27 cellular contexts compared by ENCODE assay signal in genomic region chrX:103710609-103711008, GRCh38. TPM values are rescaled to one million over a fixed set of nuclear protein-coding genes. Genes with fewer than 3 reads are reported as not detected.
DNase-seq lines count a peak whose midpoint lies in the region; ATAC-seq, FAIRE-seq and TF ChIP-seq lines count a peak whose summit lies in the region.
"Had no signal": no experiment of that assay in that cellular context is flagged by ENCODE, and none has a peak within 500 bp of the region (broad histone marks: within the 10 kb centered on the region; RNA-seq: fewer than 3 reads in every experiment).

A gene with protein sequence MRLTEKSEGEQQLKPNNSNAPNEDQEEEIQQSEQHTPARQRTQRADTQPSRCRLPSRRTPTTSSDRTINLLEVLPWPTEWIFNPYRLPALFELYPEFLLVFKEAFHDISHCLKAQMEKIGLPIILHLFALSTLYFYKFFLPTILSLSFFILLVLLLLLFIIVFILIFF (plus strand): TSS chrX:103710909. CDS start chrX:103712259, 1,350 bp downstream.

- H4K8ac ChIP-seq in H9 (replicated peaks; ENCODE audit: insufficient read length, low read depth, low read length) = no peak within 1 kb of the TSS

- H3K9me3 ChIP-seq in H9 (ENCODE audit: control insufficient read depth, low read depth, low read length) (no peaks in the 10 kb centered on the region), iPS-18a (ENCODE audit: control insufficient read depth, low read depth, low read length) (no peaks in the 10 kb centered on the region), osteoblast (ENCODE audit: low read depth, low read length) (no peaks in the 10 kb centered on the region)
- H3K9me3 ChIP-seq: A549, SJCRH30 had no signal

- H3K79me2 ChIP-seq in H9 (ENCODE audit: insufficient read depth, low read length) = no peaks in the 10 kb centered on the region
- no peaks in the 10 kb centered on the region for H3K79me2 ChIP-seq in osteoblast (ENCODE audit: insufficient read depth, low read length)

- H3T11ph ChIP-seq in H9 (ENCODE audit: low read length) = no peak within 1 kb of the TSS

- TF ChIP-seq POLR2A in GM12891 (IDR thresholded peaks at IDR 0.05; ENCODE audit: low read depth, low read length) = no peak

- no peak for ATAC-seq in HG03442 (IDR thresholded peaks at IDR 0.05; ENCODE audit: unreplicated experiment)

- no peaks in the 10 kb centered on the region for H3K79me1 ChIP-seq in H9 (ENCODE audit: insufficient read depth, low read depth, low read length, poor library complexity, severe bottlenecking)

- H3K9me3 Mint-ChIP-seq in H9 = peaks cover 0 to 40% of the 10 kb centered on the region in 2 experiments; a peak in 2 of 5 replicates
- H3K9me3 Mint-ChIP-seq: CD14-positive monocyte, HFFc6 had no signal

- no peak within 1 kb of the TSS for H2BK15ac ChIP-seq in H9 (ENCODE audit: low read depth, low read length)

- H2AFZ ChIP-seq in H9 (ENCODE audit: low read length) = no peak within 1 kb of the TSS
- peak within 1 kb of the TSS; percentile 22 for H2AFZ ChIP-seq in osteoblast (ENCODE audit: low read length)

- H2BK20ac ChIP-seq in H9 (ENCODE audit: low read depth, low read length, poor library complexity, severe bottlenecking) = no peak within 1 kb of the TSS

- H3K27ac Mint-ChIP-seq in H9 = peak within 1 kb of the TSS; percentile 41 to 64 (median 50)
- H3K27ac Mint-ChIP-seq: B cell, HFFc6 had no signal

- H4K5ac ChIP-seq in H9 (ENCODE audit: insufficient read length, low read depth, low read length) = no peak within 1 kb of the TSS

- no peak within 1 kb of the TSS for H4K91ac ChIP-seq in H9 (ENCODE audit: insufficient read length, low read depth, low read length)

- no peak within 1 kb of the TSS for H3K9ac ChIP-seq in H9 (ENCODE audit: extremely low read depth, insufficient read length, low read length)
- peak within 1 kb of the TSS; percentile 42 for H3K9ac ChIP-seq in iPS-18a (ENCODE audit: low read length)

- H2BK120ac ChIP-seq in H9 (ENCODE audit: low read depth, low read length, poor library complexity, severe bottlenecking) = no peak within 1 kb of the TSS

- H3K56ac ChIP-seq in H9 (ENCODE audit: insufficient read length, low read depth, low read length) = no peak within 1 kb of the TSS

- H3K36me3 ChIP-seq in iPS-18a (ENCODE audit: control insufficient read depth, low read depth, low read length) (no peaks in the 10 kb centered on the region), osteoblast (ENCODE audit: insufficient read depth, low read length) (no peaks in the 10 kb centered on the region)
- H3K36me3 ChIP-seq: SJCRH30 had no signal

- no peak within 1 kb of the TSS for H3K23ac ChIP-seq in H9 (ENCODE audit: insufficient read length, low read depth, low read length)

- H3K4me3 ChIP-seq in iPS-18a (ENCODE audit: low read length) = no peak within 1 kb of the TSS
- no peak within 1 kb of the TSS for H3K4me3 ChIP-seq in osteoblast (ENCODE audit: insufficient read depth, low read length)
- H3K4me3 ChIP-seq: A549, SJCRH30 had no signal

- H3K4me1 Mint-ChIP-seq in H9 = peaks cover 16 to 19% of the 10 kb centered on the region in 2 experiments
- H3K4me1 Mint-ChIP-seq: B cell, CD14-positive monocyte had no signal

- peaks cover 1% of the 10 kb centered on the region; the same call in 1 of the 2 replicates for H3K4me1 ChIP-seq in H9 (ENCODE audit: insufficient read depth, low read length)
- peaks cover 8% of the 10 kb centered on the region for H3K4me1 ChIP-seq in iPS-18a (ENCODE audit: control insufficient read depth, low read depth, low read length)
- H3K4me1 ChIP-seq in osteoblast (ENCODE audit: insufficient read depth, low read length) = no peaks in the 10 kb centered on the region
- H3K4me1 ChIP-seq: A549, SJCRH30 had no signal

- H4K20me1 ChIP-seq in H9 (ENCODE audit: control insufficient read depth, insufficient read depth, insufficient read length) (no peaks in the 10 kb centered on the region), osteoblast (ENCODE audit: insufficient read depth, low read length) (no peaks in the 10 kb centered on the region)

- peak within 1 kb of the TSS; percentile 21; the same call in 1 of the 2 replicates for H3K14ac ChIP-seq in H9 (ENCODE audit: insufficient read depth, low read length)

- DNase-seq in H9 = no peak
- no peak for DNase-seq in osteoblast (ENCODE audit: insufficient read length, low spot score, missing footprints)
- no peak for DNase-seq in GM12891 (ENCODE audit: insufficient read length, low spot score)
- no peak for DNase-seq in pons (ENCODE audit: low spot score)
- no peak for DNase-seq in NCI-H345 treated with DMSO at 0.1 percent for 48 hours (lab: John Stamatoyannopoulos, UW; ENCODE audit: unreplicated experiment)
- DNase-seq: EL, GF-D8, H7, HFFc6, IMR-90, NCI-H1105, NCI-H1694, NCI-H2081, NCI-H2171, NCI-H345, NCI-H526, OCI-M1, SJCRH30 had no signal

- no CpG with 5 or more reads among the region's 5 CpGs for WGBS in H9 (ENCODE audit: extremely low coverage, insufficient read length, low lambda C conversion rate)

- TF ChIP-seq CTCF in H9 (conservative IDR thresholded peaks at IDR 0.05) (no peak), osteoblast (IDR thresholded peaks at IDR 0.05; ENCODE audit: extremely low read depth, low read depth, low read length) (no peak)

- H3K27me3 ChIP-seq in H9 (ENCODE audit: insufficient read depth, low read length) = no peaks in the 10 kb centered on the region
- H3K27me3 ChIP-seq in iPS-18a (ENCODE audit: control insufficient read depth, insufficient read depth, low read length) = no peaks in the 10 kb centered on the region
- peaks cover 6% of the 10 kb centered on the region for H3K27me3 ChIP-seq in osteoblast (ENCODE audit: insufficient read depth, low read length)
- H3K27me3 ChIP-seq: SJCRH30 had no signal

- H3K18ac ChIP-seq in H9 (ENCODE audit: insufficient read length, low read depth, low read length) = peak within 1 kb of the TSS; percentile 43

- H2BK5ac ChIP-seq in H9 (ENCODE audit: insufficient read length, low read length) = no peak within 1 kb of the TSS

- H3K4me2 ChIP-seq in H9 (ENCODE audit: insufficient read depth, insufficient read length, low read length) (no peak within 1 kb of the TSS), osteoblast (ENCODE audit: insufficient read depth, low read length) (no peak within 1 kb of the TSS)
- H3K4me2 ChIP-seq: A549 had no signal

- no peak within 1 kb of the TSS for H3K4ac ChIP-seq in H9 (ENCODE audit: low read depth, low read length)

- no peaks in the 10 kb centered on the region; a peak in 1 of 7 replicates for H3K36me3 Mint-ChIP-seq in H9 (ENCODE audit: insufficient read depth in 1 of 3, low read depth in 3 of 3)
- H3K36me3 Mint-ChIP-seq: CD14-positive monocyte had no signal

- no peak within 1 kb of the TSS for H3K4me3 Mint-ChIP-seq in H9
- H3K4me3 Mint-ChIP-seq: B cell, CD14-positive monocyte, HFFc6 had no signal

- no peak within 1 kb of the TSS for H2BK12ac ChIP-seq in H9 (ENCODE audit: insufficient read length, low read depth, low read length)

- H3K23me2 ChIP-seq in H9 (ENCODE audit: insufficient read length, low read depth, low read length, poor library complexity, severe bottlenecking) = no peaks in the 10 kb centered on the region

- no peak for FAIRE-seq in GM12891 (lab: Jason Lieb, UNC)
- FAIRE-seq: A549, D721Med, HTR-8/SVneo, RCC 7860 had no signal

- H3K27me3 Mint-ChIP-seq in H9 (ENCODE audit: low read depth) = peaks cover 6% of the 10 kb centered on the region; the same call in 1 of the 2 replicates
- H3K27me3 Mint-ChIP-seq: B cell had no signal

- H2AK5ac ChIP-seq in H9 (ENCODE audit: insufficient read length, low read length) = no peak within 1 kb of the TSS

- H3K27ac ChIP-seq in H9 (ENCODE audit: insufficient read length, low read depth, low read length) (no peak within 1 kb of the TSS), angular gyrus (ENCODE audit: low read depth, low read length) (peak within 1 kb of the TSS; percentile 76), iPS-18a (ENCODE audit: low read length) (peak within 1 kb of the TSS; percentile 52), osteoblast (ENCODE audit: low read depth, low read length) (no peak within 1 kb of the TSS)
- H3K27ac ChIP-seq: A549, SJCRH30 had no signal

TF ChIP-seq in GM12891, 5 proteins besides CTCF, POLR2A, EP300 and RAD21:
- TF ChIP-seq PAX5 (IDR thresholded peaks at IDR 0.05; ENCODE audit: insufficient read depth, low read length, severe bottlenecking) (no peak), TAF1 (IDR thresholded peaks at IDR 0.05; ENCODE audit: low read depth, low read length) (no peak), POLR2AphosphoS5 (IDR thresholded peaks at IDR 0.05; ENCODE audit: low read depth, low read length) (no peak), POU2F2 (IDR thresholded peaks at IDR 0.05; ENCODE audit: low read depth, low read length) (no peak), SPI1 (IDR thresholded peaks at IDR 0.05; ENCODE audit: low read depth, low read length) (no peak)

RNA-seq across cellular contexts. Expression of the gene that starts here (rescaled TPM):
- total RNA-seq in H9 (2021) = 0.55 and 0.64 TPM in 2 replicates
- not detected in 2 replicates for total RNA-seq in osteoblast
- polyA plus RNA-seq in GM12891 (2012; ENCODE audit: low read depth, missing spikeins) = not detected
- total RNA-seq: B cell, HFFc6, IMR-90, SJCRH30 had no signal
- polyA plus RNA-seq: CD14-positive monocyte had no signal

Comparison
In these comparisons a context has a peak if more than half of its experiments do, and no peak if none do; other contexts are left out.
1. H3K27ac ChIP-seq: peak in angular gyrus (single experiment) and iPS-18a (single experiment); none in H9 (single experiment) and osteoblast (single experiment).